ENCODE assay signal across 2 cellular contexts in genomic region chr2:171670655-171671054, GRCh38.
A peak's percentile ranks its signal among the peaks of the same experiment; 100 is the strongest.
TF ChIP-seq lines count a peak whose summit lies in the region.

No MANE protein-coding gene starts in this region.

TF ChIP-seq in SK-N-SH treated with all-trans-retinoic acid at 6 μM for 48 hours, 23 proteins besides CTCF, POLR2A, EP300 and RAD21 (continued from another document):
- TF ChIP-seq ISL1 (CRISPR knock-in tag; IDR thresholded peaks at IDR 0.05): peak; percentile 81
- no peak for TF ChIP-seq TCF4 (CRISPR knock-in tag; IDR thresholded peaks at IDR 0.05; ENCODE audit: borderline replicate concordance)
- TF ChIP-seq ZFP30 (CRISPR knock-in tag; IDR thresholded peaks at IDR 0.05): no peak
- TF ChIP-seq ZNF8 (CRISPR knock-in tag; IDR thresholded peaks at IDR 0.05): no peak
- no peak for TF ChIP-seq CSDC2 (CRISPR knock-in tag; IDR thresholded peaks at IDR 0.05)

TF ChIP-seq in SK-N-SH, 30 proteins besides CTCF, POLR2A, EP300 and RAD21:
- TF ChIP-seq ELF1 (IDR thresholded peaks at IDR 0.05) (no peak), SMC3 (IDR thresholded peaks at IDR 0.05; ENCODE audit: low read depth, low read length) (no peak), POLR2AphosphoS5 (IDR thresholded peaks at IDR 0.05; ENCODE audit: low read depth, low read length) (no peak), TEAD4 (IDR thresholded peaks at IDR 0.05; ENCODE audit: borderline replicate concordance, insufficient read depth) (no peak), MAX (IDR thresholded peaks at IDR 0.05; ENCODE audit: low read depth) (no peak), GATA2 (CRISPR knock-in tag; IDR thresholded peaks at IDR 0.05) (no peak), YY1 (IDR thresholded peaks at IDR 0.05; ENCODE audit: low read depth) (no peak), USF1 (IDR thresholded peaks at IDR 0.05; ENCODE audit: borderline replicate concordance, low read depth) (no peak), TCF12 (IDR thresholded peaks at IDR 0.05) (no peak), FOXM1 (IDR thresholded peaks at IDR 0.05; ENCODE audit: low read depth) (no peak), FOSL2 (IDR thresholded peaks at IDR 0.05; ENCODE audit: borderline replicate concordance, low read depth) (no peak), JUND (IDR thresholded peaks at IDR 0.05) (no peak), RXRA (IDR thresholded peaks at IDR 0.05; ENCODE audit: borderline replicate concordance, low read depth) (no peak), GABPA (IDR thresholded peaks at IDR 0.05; ENCODE audit: low read depth) (no peak), NRF1 (IDR thresholded peaks at IDR 0.05; ENCODE audit: low read depth, low read length) (no peak)
